Comparison of ENCODE assay signal across 1 cellular context in the genomic region with DNA sequence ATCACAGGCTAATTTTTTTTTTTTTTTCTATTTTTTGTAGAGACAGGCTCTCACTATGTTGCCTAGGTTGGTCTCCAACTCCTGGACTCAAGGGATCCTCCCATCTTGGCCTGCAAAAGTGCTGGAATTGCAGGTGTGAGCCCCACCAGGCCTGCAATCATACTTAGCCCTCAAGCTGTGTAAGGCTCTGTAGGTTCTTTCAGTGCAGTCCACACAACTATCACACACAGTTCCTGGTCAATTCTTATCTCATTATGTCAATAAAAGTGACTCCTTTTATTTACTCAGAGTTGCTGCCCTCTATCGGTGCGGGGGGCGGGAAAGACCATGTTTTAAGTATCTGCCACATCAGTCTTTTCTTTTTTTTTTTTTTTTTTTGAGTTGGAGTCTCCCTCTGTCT.
TF ChIP-seq lines count a peak whose summit lies in the region.

No MANE protein-coding gene starts in this region.

TF ChIP-seq in H1, 55 proteins besides CTCF, POLR2A, EP300 and RAD21:
- TF ChIP-seq RFX5 (IDR thresholded peaks at IDR 0.05; ENCODE audit: borderline replicate concordance, low read depth, low read length), result no peak
- no peak for TF ChIP-seq FOSL1 (IDR thresholded peaks at IDR 0.05; ENCODE audit: insufficient read depth, low read depth, low read length)
- 0 out of 2 replicates have a peak, but pooled peaks have one; percentile 18 for TF ChIP-seq SP1 (IDR thresholded peaks at IDR 0.05; ENCODE audit: low read depth, low read length)
